In genomic region chr19:41427647-41428480, GRCh38 we compare ENCODE assay signal across 9 cellular contexts. TPM values are rescaled to one million over a fixed set of nuclear protein-coding genes. Genes with fewer than 3 reads are reported as not detected.
DNase-seq lines count a peak whose midpoint lies in the region; ATAC-seq, FAIRE-seq and TF ChIP-seq lines count a peak whose summit lies in the region.
"Had no signal": no experiment of that assay in that cellular context is flagged by ENCODE, and none has a peak within 500 bp of the region (broad histone marks: within the 10 kb centered on the region; RNA-seq: fewer than 3 reads in every experiment).

No MANE protein-coding gene starts in this region.

- no peak overlapping the region for H2BK120ac ChIP-seq in H1 (replicated peaks; ENCODE audit: low read depth, low read length)

- no peak for TF ChIP-seq CTCF in A673 (conservative IDR thresholded peaks at IDR 0.05; ENCODE audit: low read depth, low read length)
- TF ChIP-seq CTCF in HL-60 (IDR thresholded peaks at IDR 0.05; ENCODE audit: insufficient read depth, low read length), result no peak
- TF ChIP-seq CTCF in H1 (IDR thresholded peaks at IDR 0.05; ENCODE audit: control extremely low read depth in 1 of 3, insufficient read depth in 1 of 3, low read depth in 1 of 3, low read length in 3 of 3), result no peak

- peak overlapping the region in 3 of 4 experiments; percentile 20 to 58 (median 51); a peak in 2 of 7 replicates for H3K9ac ChIP-seq in H1 (replicated peaks in 1 of 4; ENCODE audit: extremely low read depth in 1 of 4, low read depth in 3 of 4, low read length in 3 of 4)

- H2BK15ac ChIP-seq in H1 (ENCODE audit: low read length), result peak overlapping the region; percentile 81; the same call in 1 of the 2 replicates

- H3K18ac ChIP-seq in H1 (ENCODE audit: extremely low read depth, low read length), result peak overlapping the region; percentile 32; the same call in 1 of the 2 replicates

- DNase-seq in A673 (ENCODE audit: low spot score) (peak; percentile 17), HL-60 (ENCODE audit: low read depth in 1 of 2, low spot score in 1 of 2) (peak; percentile 77 to 86), H1 (ENCODE audit: low read depth in 1 of 2, low spot score in 2 of 2) (peak in 1 of 2 experiments; percentile 68), ureter (ENCODE audit: low spot score) (peak; percentile 75), islet precursor cell (no peak)
- peak; percentile 11 to 17 for DNase-seq in activated CD4-positive, alpha-beta T cell treated with anti-CD3 and anti-CD28 coated beads, Interleukin-2, amount 50 U/mL, for 4 hours

- H3K79me2 ChIP-seq in H1 (ENCODE audit: control insufficient read depth in 1 of 2, insufficient read depth in 2 of 2, low read length in 2 of 2), result no peaks in the 10 kb centered on the region

- peak overlapping the region; percentile 56 for H2BK5ac ChIP-seq in H1 (ENCODE audit: low read depth, low read length)

- H3K27ac ChIP-seq in A673 (ENCODE audit: low read depth, low read length, poor library complexity, severe bottlenecking), result peak overlapping the region; percentile 70
- peak overlapping the region; percentile 86 for H3K27ac ChIP-seq in HL-60 (replicated peaks)
- 0 out of 2 replicates have a peak overlapping the region, but pooled peaks have one; percentile 18 for H3K27ac ChIP-seq in H1 (ENCODE audit: low read depth, low read length)
- H3K27ac ChIP-seq in muscle layer of duodenum (ENCODE audit: low read length), result peak overlapping the region; percentile 74

- H3K27me3 ChIP-seq in A673 (replicated peaks; ENCODE audit: insufficient read depth, low read depth, low read length, poor library complexity), result no peaks in the 10 kb centered on the region
- H3K27me3 ChIP-seq in HL-60 (ENCODE audit: insufficient read depth, poor library complexity, severe bottlenecking), result no peaks in the 10 kb centered on the region
- H3K27me3 ChIP-seq in H1 (replicated peaks in 1 of 4; ENCODE audit: control insufficient read depth in 3 of 4, extremely low read depth in 1 of 4, insufficient read depth in 3 of 4, low read length in 3 of 4), result no peaks in the 10 kb centered on the region
- no peaks in the 10 kb centered on the region for H3K27me3 ChIP-seq in muscle layer of duodenum (ENCODE audit: low read depth, low read length)

- no peak overlapping the region for H3K23ac ChIP-seq in H1 (ENCODE audit: insufficient read length)

- no peaks in the 10 kb centered on the region for H3K79me1 ChIP-seq in H1 (ENCODE audit: low read depth, low read length)

- ATAC-seq in GM21447 (IDR thresholded peaks at IDR 0.05; ENCODE audit: unreplicated experiment), result no peak

- peak overlapping the region; percentile 1 for H4K5ac ChIP-seq in H1 (ENCODE audit: insufficient read length, low read depth, low read length)

- POLR2A ChIA-PET in A673 (lab: Charles Lee; ENCODE audit: low non-redundant PET) (no interaction called here), H1 (lab: Charles Lee; ENCODE audit: partially characterized antibody) (interaction anchor here (0.6 to 5.1 kb wide), 15 partner anchors 10 to 714 kb away, joined by 3 to 87 read pairs (median 4); partner anchors contain the start of genes B9D2, BCKDHA, DMAC2 and RPS19)

- H4K20me1 ChIP-seq in H1 (replicated peaks in 1 of 2; ENCODE audit: control insufficient read depth in 1 of 2, insufficient read depth in 2 of 2, low read length in 2 of 2), result peaks cover 0 to 14% of the 10 kb centered on the region in 2 experiments

- peak overlapping the region; percentile 47 for H4K91ac ChIP-seq in H1 (replicated peaks; ENCODE audit: insufficient read length, low read length)

- no peak overlapping the region for H2AK5ac ChIP-seq in H1 (ENCODE audit: low read depth, low read length)

- no peak overlapping the region for H3K4me3 ChIP-seq in A673 (ENCODE audit: low read depth, low read length, poor library complexity, severe bottlenecking)
- H3K4me3 ChIP-seq in HL-60 (replicated peaks; ENCODE audit: insufficient read depth, low read length), result peak overlapping the region; percentile 76
- peak overlapping the region; percentile 35 to 77 (median 54); a peak in 7 of 8 replicates for H3K4me3 ChIP-seq in H1 (ENCODE audit: extremely low read depth in 1 of 4, insufficient read depth in 2 of 4, low read depth in 3 of 4, low read length in 4 of 4)
- peak overlapping the region; percentile 70 to 78 for H3K4me3 ChIP-seq in muscle layer of duodenum (ENCODE audit: low read depth in 1 of 2, low read length in 2 of 2)

- peak overlapping the region; percentile 68; the same call in 1 of the 2 replicates for H2BK12ac ChIP-seq in H1 (ENCODE audit: low read depth, low read length)

- H4K8ac ChIP-seq in H1 (ENCODE audit: extremely low read depth, insufficient read depth, low read length), result peak overlapping the region; percentile 57; the same call in 1 of the 2 replicates

- H3K9me3 ChIP-seq in A673 (ENCODE audit: low read depth, low read length, poor library complexity, severe bottlenecking) (no peaks in the 10 kb centered on the region), H1 (ENCODE audit: insufficient read depth in 2 of 2, low read depth in 1 of 2, low read length in 1 of 2) (no peaks in the 10 kb centered on the region), muscle layer of duodenum (ENCODE audit: control insufficient read depth in 1 of 2, low read length in 2 of 2) (no peaks in the 10 kb centered on the region)

- H3K4ac ChIP-seq in H1 (replicated peaks; ENCODE audit: insufficient read length, low read depth, low read length), result peak overlapping the region; percentile 9

- H2AFZ ChIP-seq in H1 (ENCODE audit: low read length), result no peak overlapping the region

- TF ChIP-seq RAD21 in H1 (IDR thresholded peaks at IDR 0.05 in 1 of 2, conservative IDR thresholded peaks at IDR 0.05 in 1 of 2; ENCODE audit: low read depth in 2 of 2, low read length in 2 of 2), result no peak

- intact Hi-C loops in A673 (cut with micrococcal nuclease; ENCODE audit: unreplicated experiment), result no loop called here

- H3K4me1 ChIP-seq in A673 (ENCODE audit: insufficient read depth, low read length, poor library complexity, severe bottlenecking) (peaks cover 25% of the 10 kb centered on the region), H1 (replicated peaks in 1 of 4; ENCODE audit: control insufficient read depth in 3 of 4, insufficient read depth in 4 of 4, low read length in 3 of 4) (peaks cover 0 to 18% (median 4%) of the 10 kb centered on the region in 4 experiments; a peak in 5 of 7 replicates), muscle layer of duodenum (ENCODE audit: control insufficient read depth in 1 of 2, insufficient read depth in 2 of 2, low read length in 2 of 2) (peaks cover 8 to 38% of the 10 kb centered on the region in 2 donors)

- peak overlapping the region; percentile 84 to 96 for H3K4me2 ChIP-seq in H1 (ENCODE audit: insufficient read depth in 1 of 2, low read depth in 2 of 2, low read length in 2 of 2)

- 12% methylated on average over 11 of the region's 23 CpGs; no CpG with 5 or more reads in 1 of the 2 experiments for WGBS in H1 (ENCODE audit: extremely low coverage in 1 of 2, insufficient coverage in 1 of 2, insufficient read length in 1 of 2, insufficient replicate concordance in 2 of 2, low coverage in 1 of 2, low lambda C conversion rate in 2 of 2, missing lambda C conversion rate in 1 of 2), 2 experiments

- BruUV-seq in A673 (replicated peaks; lab: Mats Ljungman, UMichigan), result no TSS peak

- H3K23me2 ChIP-seq in H1 (ENCODE audit: low read depth, low read length), result peaks cover 13% of the 10 kb centered on the region

- FAIRE-seq in H1 (lab: Jason Lieb, UNC), result no peak

- CTCF ChIA-PET in A673 (lab: Charles Lee) (no interaction called here), H1 (lab: Charles Lee; ENCODE audit: partially characterized antibody) (interaction anchor here (1.0 to 3.8 kb wide), 6 partner anchors 12 to 143 kb away, joined by 3 to 34 read pairs (median 6); partner anchors contain the start of gene DMAC2)

- no peak for TF ChIP-seq EP300 in H1 (IDR thresholded peaks at IDR 0.05; ENCODE audit: borderline replicate concordance in 1 of 2, low read depth in 2 of 2, low read length in 2 of 2)

- H3K36me3 ChIP-seq in A673 (ENCODE audit: insufficient read depth, low read length, poor library complexity, severe bottlenecking), result peaks cover 19% of the 10 kb centered on the region
- H3K36me3 ChIP-seq in H1 (ENCODE audit: control insufficient read depth in 2 of 4, insufficient read depth in 4 of 4, low read length in 3 of 4), result peaks cover 8 to 16% (median 14%) of the 10 kb centered on the region in 4 experiments; a peak in 6 of 8 replicates
- peaks cover 17 to 48% of the 10 kb centered on the region in 2 donors for H3K36me3 ChIP-seq in muscle layer of duodenum (ENCODE audit: control insufficient read depth in 1 of 2, insufficient read depth in 2 of 2, low read length in 2 of 2)

- peak in 1 of 2 experiments; percentile 24; a peak in 1 of 3 replicates for TF ChIP-seq POLR2A in H1 (IDR thresholded peaks at IDR 0.05; ENCODE audit: control extremely low read depth in 1 of 2, low read depth in 2 of 2, low read length in 2 of 2)

- no peak overlapping the region for H3K56ac ChIP-seq in H1 (replicated peaks; ENCODE audit: insufficient read length, low read depth, low read length)

- H3K14ac ChIP-seq in H1 (ENCODE audit: insufficient read length), result no peak overlapping the region

- H2BK20ac ChIP-seq in H1 (ENCODE audit: low read length), result no peak overlapping the region

RNA-seq across cellular contexts. Expression of gene B3GNT8, which starts 0.7 kb away (rescaled TPM):
- total RNA-seq in A673 (2021), result 0.41 and 0.81 TPM in 2 replicates
- 0.86 and 1.6 TPM in 2 replicates for total RNA-seq in H1 (2021; fragmentation: NEBNext Ultra II Directional; extraction: Animal tissue kit (Norgen Biotek cat#: 25700))
- 0.55 and 0.67 TPM in 2 replicates for polyA plus RNA-seq in H1 (2011; rRNA removed)
- polyA plus RNA-seq in H1 (2011; cell fraction: cytosol; rRNA removed), result 0.43 TPM
- polyA plus RNA-seq in H1 (2011; cell fraction: nucleus; rRNA removed), result 0.88 TPM
- 0.28 to 1.6 TPM (median 0.69 TPM) in 4 replicates for polyA plus RNA-seq in H1 (2012, experiment 1 of 2)
- polyA plus RNA-seq in H1 (2012, experiment 2 of 2), result 0.58 TPM
- polyA plus RNA-seq in H1 (2013, experiment 1 of 2), result 0.61 TPM
- polyA plus RNA-seq in H1 (2013, experiment 2 of 2), result 0.70 TPM
- 0.16 TPM in 1 of 2 replicates, not detected in the other for polyA minus RNA-seq in H1 (2011; rRNA and poly(A)+ RNA removed)
- not detected for polyA minus RNA-seq in H1 (2011; cell fraction: cytosol; rRNA and poly(A)+ RNA removed)
- polyA minus RNA-seq in H1 (2011; cell fraction: nucleus; rRNA and poly(A)+ RNA removed), result 1.3 TPM
- 4.6 TPM for total RNA-seq in ureter

RNA-seq across cellular contexts. Expression of gene DMAC2, which starts 11.8 kb away (rescaled TPM):
- total RNA-seq in A673 (2021) (86.5 and 96.6 TPM in 2 replicates), ureter (33.6 TPM)
- 86.8 and 92.2 TPM in 2 replicates for total RNA-seq in H1 (2021; fragmentation: NEBNext Ultra II Directional; extraction: Animal tissue kit (Norgen Biotek cat#: 25700))
- 170 and 190 TPM in 2 replicates for polyA plus RNA-seq in H1 (2011; rRNA removed)
- 178 TPM for polyA plus RNA-seq in H1 (2011; cell fraction: cytosol; rRNA removed)
- polyA plus RNA-seq in H1 (2011; cell fraction: nucleus; rRNA removed), result 109 TPM
- polyA plus RNA-seq in H1 (2012, experiment 1 of 2), result 79.9 to 110 TPM (median 110 TPM) in 4 replicates
- polyA plus RNA-seq in H1 (2012, experiment 2 of 2), result 150 TPM
- 57.8 TPM for polyA plus RNA-seq in H1 (2013, experiment 1 of 2)
- 57.8 TPM for polyA plus RNA-seq in H1 (2013, experiment 2 of 2)
- 90.0 and 93.9 TPM in 2 replicates for polyA minus RNA-seq in H1 (2011; rRNA and poly(A)+ RNA removed)
- 73.2 TPM for polyA minus RNA-seq in H1 (2011; cell fraction: cytosol; rRNA and poly(A)+ RNA removed)
- polyA minus RNA-seq in H1 (2011; cell fraction: nucleus; rRNA and poly(A)+ RNA removed), result 37.0 TPM

RNA-seq across cellular contexts. Expression of gene ERICH4, which starts 15.1 kb away (rescaled TPM):
- not detected in 2 replicates for total RNA-seq in A673 (2021)
- not detected in 2 replicates for total RNA-seq in H1 (2021; fragmentation: NEBNext Ultra II Directional; extraction: Animal tissue kit (Norgen Biotek cat#: 25700))
- not detected in 2 replicates for polyA plus RNA-seq in H1 (2011; rRNA removed)
- polyA plus RNA-seq in H1 (2011; cell fraction: cytosol; rRNA removed), result not detected
- polyA plus RNA-seq in H1 (2011; cell fraction: nucleus; rRNA removed), result not detected
- not detected in 4 replicates for polyA plus RNA-seq in H1 (2012, experiment 1 of 2)
- not detected for polyA plus RNA-seq in H1 (2012, experiment 2 of 2)
- not detected for polyA plus RNA-seq in H1 (2013, experiment 1 of 2)
- not detected for polyA plus RNA-seq in H1 (2013, experiment 2 of 2)
- polyA minus RNA-seq in H1 (2011; rRNA and poly(A)+ RNA removed), result not detected in 2 replicates
- not detected for polyA minus RNA-seq in H1 (2011; cell fraction: cytosol; rRNA and poly(A)+ RNA removed)
- not detected for polyA minus RNA-seq in H1 (2011; cell fraction: nucleus; rRNA and poly(A)+ RNA removed)
- not detected for total RNA-seq in ureter
- total RNA-seq: subcutaneous adipose tissue had no signal

RNA-seq across cellular contexts. Expression of gene BCKDHA, which starts 30.2 kb away (rescaled TPM):
- 14.7 and 15.9 TPM in 2 replicates for total RNA-seq in A673 (2021)
- total RNA-seq in H1 (2021; fragmentation: NEBNext Ultra II Directional; extraction: Animal tissue kit (Norgen Biotek cat#: 25700)), result 14.2 and 15.2 TPM in 2 replicates
- polyA plus RNA-seq in H1 (2011; rRNA removed), result 69.6 and 103 TPM in 2 replicates
- polyA plus RNA-seq in H1 (2011; cell fraction: cytosol; rRNA removed), result 46.5 TPM
- polyA plus RNA-seq in H1 (2011; cell fraction: nucleus; rRNA removed), result 93.1 TPM
- 10.6 to 41.9 TPM (median 29.6 TPM) in 4 replicates for polyA plus RNA-seq in H1 (2012, experiment 1 of 2)
- 34.0 TPM for polyA plus RNA-seq in H1 (2012, experiment 2 of 2)
- 29.0 TPM for polyA plus RNA-seq in H1 (2013, experiment 1 of 2)
- polyA plus RNA-seq in H1 (2013, experiment 2 of 2), result 28.6 TPM
- polyA minus RNA-seq in H1 (2011; rRNA and poly(A)+ RNA removed), result 13.7 and 25.1 TPM in 2 replicates
- 34.5 TPM for polyA minus RNA-seq in H1 (2011; cell fraction: cytosol; rRNA and poly(A)+ RNA removed)
- polyA minus RNA-seq in H1 (2011; cell fraction: nucleus; rRNA and poly(A)+ RNA removed), result 30.6 TPM
- 19.8 TPM for total RNA-seq in ureter

RNA-seq across cellular contexts. Expression of gene EXOSC5, which starts 30.7 kb away (rescaled TPM):
- total RNA-seq in A673 (2021), result 35.0 and 43.1 TPM in 2 replicates
- total RNA-seq in H1 (2021; fragmentation: NEBNext Ultra II Directional; extraction: Animal tissue kit (Norgen Biotek cat#: 25700)), result 56.2 and 66.0 TPM in 2 replicates
- polyA plus RNA-seq in H1 (2011; rRNA removed), result 92.8 and 125 TPM in 2 replicates
- polyA plus RNA-seq in H1 (2011; cell fraction: cytosol; rRNA removed), result 99.3 TPM
- polyA plus RNA-seq in H1 (2011; cell fraction: nucleus; rRNA removed), result 84.3 TPM
- 66.1 to 69.5 TPM (median 68.1 TPM) in 4 replicates for polyA plus RNA-seq in H1 (2012, experiment 1 of 2)
- 92.1 TPM for polyA plus RNA-seq in H1 (2012, experiment 2 of 2)
- 40.1 TPM for polyA plus RNA-seq in H1 (2013, experiment 1 of 2)
- 38.2 TPM for polyA plus RNA-seq in H1 (2013, experiment 2 of 2)
- 18.9 and 23.9 TPM in 2 replicates for polyA minus RNA-seq in H1 (2011; rRNA and poly(A)+ RNA removed)
- 30.8 TPM for polyA minus RNA-seq in H1 (2011; cell fraction: cytosol; rRNA and poly(A)+ RNA removed)
- polyA minus RNA-seq in H1 (2011; cell fraction: nucleus; rRNA and poly(A)+ RNA removed), result 19.9 TPM
- 21.6 TPM for total RNA-seq in ureter

Comparison
In these comparisons a context has a peak if more than half of its experiments do, and no peak if none do; other contexts are left out.
1. H3K27ac ChIP-seq: peak in every context shown above with its lines; median percentile 86 in HL-60; 74 in muscle layer of duodenum; 70 in A673; 18 in H1.